Comparison of ENCODE assay signal across 1 cellular context in genomic region chr22:20080776-20081654, GRCh38.
TF ChIP-seq lines count a peak whose summit lies in the region.

No MANE protein-coding gene starts in this region.

TF ChIP-seq in K562, 482 proteins besides CTCF, POLR2A, EP300 and RAD21 (continued from another document and continues in another):
- no peak for TF ChIP-seq PATZ1 (CRISPR knock-in tag; IDR thresholded peaks at IDR 0.05; ENCODE audit: borderline replicate concordance)
- TF ChIP-seq ZZZ3 (IDR thresholded peaks at IDR 0.05) = no peak
- TF ChIP-seq SIN3A (IDR thresholded peaks at IDR 0.05; ENCODE audit: borderline replicate concordance in 2 of 2, control insufficient read depth in 1 of 2, low read depth in 2 of 2, low read length in 2 of 2) = peak in 1 of 2 experiments; percentile 71; a peak in 1 of 4 replicates
- TF ChIP-seq BRD9 (IDR thresholded peaks at IDR 0.05; ENCODE audit: low read depth, partially characterized antibody) = no peak
- TF ChIP-seq, protein P1, sequence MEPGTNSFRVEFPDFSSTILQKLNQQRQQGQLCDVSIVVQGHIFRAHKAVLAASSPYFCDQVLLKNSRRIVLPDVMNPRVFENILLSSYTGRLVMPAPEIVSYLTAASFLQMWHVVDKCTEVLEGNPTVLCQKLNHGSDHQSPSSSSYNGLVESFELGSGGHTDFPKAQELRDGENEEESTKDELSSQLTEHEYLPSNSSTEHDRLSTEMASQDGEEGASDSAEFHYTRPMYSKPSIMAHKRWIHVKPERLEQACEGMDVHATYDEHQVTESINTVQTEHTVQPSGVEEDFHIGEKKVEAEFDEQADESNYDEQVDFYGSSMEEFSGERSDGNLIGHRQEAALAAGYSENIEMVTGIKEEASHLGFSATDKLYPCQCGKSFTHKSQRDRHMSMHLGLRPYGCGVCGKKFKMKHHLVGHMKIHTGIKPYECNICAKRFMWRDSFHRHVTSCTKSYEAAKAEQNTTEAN (CRISPR knock-in tag; IDR thresholded peaks at IDR 0.05) = no peak
- no peak for TF ChIP-seq HDAC2 (IDR thresholded peaks at IDR 0.05)
- no peak for TF ChIP-seq NFYB (IDR thresholded peaks at IDR 0.05; ENCODE audit: extremely low read depth, insufficient read length)
- no peak for TF ChIP-seq KHSRP (IDR thresholded peaks at IDR 0.05)
- no peak for TF ChIP-seq NR1H2 (CRISPR knock-in tag; IDR thresholded peaks at IDR 0.05)
- TF ChIP-seq E2F6 (IDR thresholded peaks at IDR 0.05; ENCODE audit: borderline replicate concordance in 1 of 2, extremely low read depth in 1 of 2, insufficient read depth in 1 of 2, insufficient read length in 1 of 2, low read depth in 1 of 2, low read length in 1 of 2, poor library complexity in 1 of 2, severe bottlenecking in 1 of 2) = peak; percentile 75 to 77
- TF ChIP-seq ZNF707 (CRISPR knock-in tag; conservative IDR thresholded peaks at IDR 0.05) = peak; percentile 46; the same call in 1 of the 2 replicates
- TF ChIP-seq PHF8 (IDR thresholded peaks at IDR 0.05; ENCODE audit: borderline replicate concordance, low read length) = no peak
- TF ChIP-seq ZNF239 (CRISPR knock-in tag; IDR thresholded peaks at IDR 0.05) = peak; percentile 13; the same call in 1 of the 2 replicates
- TF ChIP-seq DACH1 (IDR thresholded peaks at IDR 0.05; ENCODE audit: partially characterized antibody) = no peak
- TF ChIP-seq BDP1 (IDR thresholded peaks at IDR 0.05; ENCODE audit: insufficient read depth, insufficient read length) = no peak
- TF ChIP-seq PURB (CRISPR knock-in tag; IDR thresholded peaks at IDR 0.05; ENCODE audit: low read depth) = no peak
- TF ChIP-seq, protein P2, sequence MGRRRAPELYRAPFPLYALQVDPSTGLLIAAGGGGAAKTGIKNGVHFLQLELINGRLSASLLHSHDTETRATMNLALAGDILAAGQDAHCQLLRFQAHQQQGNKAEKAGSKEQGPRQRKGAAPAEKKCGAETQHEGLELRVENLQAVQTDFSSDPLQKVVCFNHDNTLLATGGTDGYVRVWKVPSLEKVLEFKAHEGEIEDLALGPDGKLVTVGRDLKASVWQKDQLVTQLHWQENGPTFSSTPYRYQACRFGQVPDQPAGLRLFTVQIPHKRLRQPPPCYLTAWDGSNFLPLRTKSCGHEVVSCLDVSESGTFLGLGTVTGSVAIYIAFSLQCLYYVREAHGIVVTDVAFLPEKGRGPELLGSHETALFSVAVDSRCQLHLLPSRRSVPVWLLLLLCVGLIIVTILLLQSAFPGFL (CRISPR knock-in tag; IDR thresholded peaks at IDR 0.05) = no peak
- TF ChIP-seq SMAD1 (IDR thresholded peaks at IDR 0.05; ENCODE audit: low read depth, low read length, partially characterized antibody) = peak; percentile 73
- TF ChIP-seq MLX (CRISPR knock-in tag; conservative IDR thresholded peaks at IDR 0.05) = peak; percentile 71 to 88; a peak in 3 of 4 replicates
- TF ChIP-seq RBBP5 (IDR thresholded peaks at IDR 0.05; ENCODE audit: borderline replicate concordance, insufficient read depth, low read length, poor library complexity, severe bottlenecking) = peak; percentile 69
- no peak for TF ChIP-seq TRIM28 (IDR thresholded peaks at IDR 0.05)
- TF ChIP-seq MGA (IDR thresholded peaks at IDR 0.05) = no peak
- TF ChIP-seq RUNX1 (IDR thresholded peaks at IDR 0.05; ENCODE audit: low read depth) = no peak
- peak; percentile 10; the same call in 1 of the 2 replicates for TF ChIP-seq NR2F6 (CRISPR knock-in tag; IDR thresholded peaks at IDR 0.05)
- peak; percentile 90; the same call in 1 of the 2 replicates for TF ChIP-seq FOXO4 (CRISPR knock-in tag; IDR thresholded peaks at IDR 0.05)
- no peak for TF ChIP-seq RNF2 (IDR thresholded peaks at IDR 0.05)
- no peak for TF ChIP-seq MYNN (IDR thresholded peaks at IDR 0.05)
- TF ChIP-seq MYNN (CRISPR knock-in tag; IDR thresholded peaks at IDR 0.05) = no peak
- no peak for TF ChIP-seq ZNF584 (CRISPR knock-in tag; IDR thresholded peaks at IDR 0.05; ENCODE audit: low read depth)
- TF ChIP-seq RBM15 (IDR thresholded peaks at IDR 0.05; ENCODE audit: insufficient read depth, low read length) = no peak
- peak; percentile 65; the same call in 1 of the 2 replicates for TF ChIP-seq HIVEP1 (CRISPR knock-in tag; IDR thresholded peaks at IDR 0.05)
- peak; percentile 31; the same call in 1 of the 2 replicates for TF ChIP-seq ZNF354B (CRISPR knock-in tag; IDR thresholded peaks at IDR 0.05)
- TF ChIP-seq IFI16 (CRISPR knock-in tag; IDR thresholded peaks at IDR 0.05) = peak; percentile 77
- TF ChIP-seq ZNF347 (CRISPR knock-in tag; IDR thresholded peaks at IDR 0.05; ENCODE audit: low read depth) = 0 out of 2 replicates have a peak, but pooled peaks have one; percentile 24
- no peak for TF ChIP-seq RBM34 (IDR thresholded peaks at IDR 0.05; ENCODE audit: borderline replicate concordance, insufficient read depth, low read length)
- TF ChIP-seq, protein P3, sequence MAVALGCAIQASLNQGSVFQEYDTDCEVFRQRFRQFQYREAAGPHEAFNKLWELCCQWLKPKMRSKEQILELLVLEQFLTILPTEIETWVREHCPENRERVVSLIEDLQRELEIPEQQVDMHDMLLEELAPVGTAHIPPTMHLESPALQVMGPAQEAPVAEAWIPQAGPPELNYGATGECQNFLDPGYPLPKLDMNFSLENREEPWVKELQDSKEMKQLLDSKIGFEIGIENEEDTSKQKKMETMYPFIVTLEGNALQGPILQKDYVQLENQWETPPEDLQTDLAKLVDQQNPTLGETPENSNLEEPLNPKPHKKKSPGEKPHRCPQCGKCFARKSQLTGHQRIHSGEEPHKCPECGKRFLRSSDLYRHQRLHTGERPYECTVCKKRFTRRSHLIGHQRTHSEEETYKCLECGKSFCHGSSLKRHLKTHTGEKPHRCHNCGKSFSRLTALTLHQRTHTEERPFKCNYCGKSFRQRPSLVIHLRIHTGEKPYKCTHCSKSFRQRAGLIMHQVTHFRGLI (CRISPR knock-in tag; IDR thresholded peaks at IDR 0.05) = 0 out of 2 replicates have a peak, but pooled peaks have one; percentile 11
- TF ChIP-seq GATA2 (CRISPR knock-in tag; IDR thresholded peaks at IDR 0.05) = no peak
- no peak; the same call in 1 of the 2 replicates for TF ChIP-seq HCFC1 (IDR thresholded peaks at IDR 0.05; ENCODE audit: low read depth, low read length)
- peak; percentile 90 for TF ChIP-seq OTX1 (CRISPR knock-in tag; IDR thresholded peaks at IDR 0.05)
- TF ChIP-seq, protein P4, sequence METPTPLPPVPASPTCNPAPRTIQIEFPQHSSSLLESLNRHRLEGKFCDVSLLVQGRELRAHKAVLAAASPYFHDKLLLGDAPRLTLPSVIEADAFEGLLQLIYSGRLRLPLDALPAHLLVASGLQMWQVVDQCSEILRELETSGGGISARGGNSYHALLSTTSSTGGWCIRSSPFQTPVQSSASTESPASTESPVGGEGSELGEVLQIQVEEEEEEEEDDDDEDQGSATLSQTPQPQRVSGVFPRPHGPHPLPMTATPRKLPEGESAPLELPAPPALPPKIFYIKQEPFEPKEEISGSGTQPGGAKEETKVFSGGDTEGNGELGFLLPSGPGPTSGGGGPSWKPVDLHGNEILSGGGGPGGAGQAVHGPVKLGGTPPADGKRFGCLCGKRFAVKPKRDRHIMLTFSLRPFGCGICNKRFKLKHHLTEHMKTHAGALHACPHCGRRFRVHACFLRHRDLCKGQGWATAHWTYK (CRISPR knock-in tag; IDR thresholded peaks at IDR 0.05) = peak; percentile 79
